ENCODE assay signal across 9 cellular contexts in the genomic region with DNA sequence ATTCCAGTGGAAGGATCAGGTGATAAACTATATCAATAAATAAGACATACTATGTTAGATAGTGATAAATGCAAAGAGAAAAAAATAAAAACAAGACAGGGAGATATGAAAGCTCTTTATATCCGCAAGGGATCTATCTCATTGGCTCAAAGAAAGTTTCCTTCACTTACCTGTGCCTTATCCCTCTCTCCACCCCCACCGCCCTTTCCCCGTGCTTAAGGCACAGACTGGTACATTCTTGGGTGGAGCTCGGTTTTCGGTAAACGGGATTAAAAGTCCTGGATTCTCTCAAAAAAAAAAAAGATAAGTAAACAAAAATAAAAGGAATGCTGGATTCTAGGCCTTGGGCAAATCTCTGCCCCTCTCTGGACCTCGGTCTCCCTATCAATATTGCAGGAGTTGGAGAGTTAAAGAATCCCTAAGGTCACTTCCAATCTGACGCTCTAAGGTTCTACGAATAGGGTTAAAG. TPM values are rescaled to one million over a fixed set of nuclear protein-coding genes. Genes with fewer than 3 reads are reported as not detected.
DNase-seq lines count a peak whose midpoint lies in the region; ATAC-seq lines count a peak whose summit lies in the region.
"Had no signal": no experiment of that assay in that cellular context is flagged by ENCODE, and none has a peak within 500 bp of the region (broad histone marks: within the 10 kb centered on the region; RNA-seq: fewer than 3 reads in every experiment).

No MANE protein-coding gene starts in this region.

- DNase-seq in NCI-H446 treated with DMSO at 0.1 percent for 48 hours (lab: John Stamatoyannopoulos, UW) (peak; percentile 48), NCI-H446 (lab: John Stamatoyannopoulos, UW) (no peak), GM03348 (ENCODE audit: low spot score) (no peak)
- DNase-seq in activated CD8-positive, alpha-beta T cell treated with anti-CD3 and anti-CD28 coated beads, Interleukin-2, amount 10 ng/mL, durations not matched to agents 7 days and 5 days: peak; percentile 30

- ATAC-seq in activated CD8-positive, alpha-beta T cell treated with anti-CD3 and anti-CD28 coated beads, Interleukin-2, amount 10 ng/mL, durations not matched to agents 7 days and 5 days: no peak
- ATAC-seq in HG02763 (IDR thresholded peaks at IDR 0.05; ENCODE audit: unreplicated experiment) (no peak), GM18909 (IDR thresholded peaks at IDR 0.05; ENCODE audit: poor library complexity, unreplicated experiment) (no peak)

- peak overlapping the region; percentile 100 for H3K27ac Mint-ChIP-seq in activated CD8-positive, alpha-beta T cell treated with anti-CD3 and anti-CD28 coated beads, Interleukin-2, amount 10 ng/mL, durations not matched to agents 7 days and 5 days
- H3K27ac Mint-ChIP-seq in stimulated activated naive CD8-positive, alpha-beta T cell treated with anti-CD3 and anti-CD28 coated beads, Interleukin-15, Interleukin-2, amounts not matched to agents 100 ng/mL and 50 ng/mL, for 24 hours: peak overlapping the region; percentile 98

- H3K36me3 Mint-ChIP-seq in activated CD8-positive, alpha-beta T cell treated with anti-CD3 and anti-CD28 coated beads, Interleukin-2, amount 10 ng/mL, durations not matched to agents 7 days and 5 days (ENCODE audit: low read depth): peaks cover 2% of the 10 kb centered on the region
- H3K36me3 Mint-ChIP-seq in stimulated activated naive CD8-positive, alpha-beta T cell treated with anti-CD3 and anti-CD28 coated beads, Interleukin-15, Interleukin-2, amounts not matched to agents 100 ng/mL and 50 ng/mL, for 24 hours (ENCODE audit: low read depth): peaks cover 3% of the 10 kb centered on the region

- peak overlapping the region; percentile 82 for H3K4me3 Mint-ChIP-seq in activated CD8-positive, alpha-beta T cell treated with anti-CD3 and anti-CD28 coated beads, Interleukin-2, amount 10 ng/mL, durations not matched to agents 7 days and 5 days
- H3K4me3 Mint-ChIP-seq in stimulated activated naive CD8-positive, alpha-beta T cell treated with anti-CD3 and anti-CD28 coated beads, Interleukin-15, Interleukin-2, amounts not matched to agents 100 ng/mL and 50 ng/mL, for 24 hours: peak overlapping the region; percentile 82

- POLR2A ChIA-PET in activated CD8-positive, alpha-beta T cell treated with anti-CD3 and anti-CD28 coated beads, Interleukin-2, amount 10 ng/mL, durations not matched to agents 7 days and 5 days (lab: Charles Lee): interaction anchor here (1.0 to 1.4 kb wide), 4 partner anchors 12 to 172 kb away, joined by 3 to 6 read pairs (median 4); no protein-coding TSS in a partner anchor

- H3K9me3 ChIP-seq in iPS-20b (ENCODE audit: insufficient read depth, low read depth, low read length): no peaks in the 10 kb centered on the region

- peaks cover 2% of the 10 kb centered on the region; the same call in 1 of the 2 replicates for H3K4me1 ChIP-seq in iPS-20b (ENCODE audit: insufficient read depth, low read length)

- H3K27me3 Mint-ChIP-seq in activated CD8-positive, alpha-beta T cell treated with anti-CD3 and anti-CD28 coated beads, Interleukin-2, amount 10 ng/mL, durations not matched to agents 7 days and 5 days (ENCODE audit: low read depth): no peaks in the 10 kb centered on the region
- H3K27me3 Mint-ChIP-seq in stimulated activated naive CD8-positive, alpha-beta T cell treated with anti-CD3 and anti-CD28 coated beads, Interleukin-15, Interleukin-2, amounts not matched to agents 100 ng/mL and 50 ng/mL, for 24 hours: no peaks in the 10 kb centered on the region

- H3K9me3 Mint-ChIP-seq in activated CD8-positive, alpha-beta T cell treated with anti-CD3 and anti-CD28 coated beads, Interleukin-2, amount 10 ng/mL, durations not matched to agents 7 days and 5 days (ENCODE audit: insufficient read depth): no peaks in the 10 kb centered on the region
- H3K9me3 Mint-ChIP-seq in stimulated activated naive CD8-positive, alpha-beta T cell treated with anti-CD3 and anti-CD28 coated beads, Interleukin-15, Interleukin-2, amounts not matched to agents 100 ng/mL and 50 ng/mL, for 24 hours: no peaks in the 10 kb centered on the region

- CTCF ChIA-PET in activated CD8-positive, alpha-beta T cell treated with anti-CD3 and anti-CD28 coated beads, Interleukin-2, amount 10 ng/mL, durations not matched to agents 7 days and 5 days (lab: Charles Lee): interaction anchor here (1.3 kb wide), 1 partner anchor 215 kb away, joined by 3 read pairs; no protein-coding TSS in a partner anchor

- no peak overlapping the region for H3K27ac ChIP-seq in iPS-20b (ENCODE audit: low read length)

- no peaks in the 10 kb centered on the region for H3K27me3 ChIP-seq in iPS-20b (ENCODE audit: insufficient read depth, low read length)

- peaks cover 53% of the 10 kb centered on the region for H3K4me1 Mint-ChIP-seq in activated CD8-positive, alpha-beta T cell treated with anti-CD3 and anti-CD28 coated beads, Interleukin-2, amount 10 ng/mL, durations not matched to agents 7 days and 5 days (ENCODE audit: low read depth)
- H3K4me1 Mint-ChIP-seq in stimulated activated naive CD8-positive, alpha-beta T cell treated with anti-CD3 and anti-CD28 coated beads, Interleukin-15, Interleukin-2, amounts not matched to agents 100 ng/mL and 50 ng/mL, for 24 hours (ENCODE audit: low read depth): peaks cover 52% of the 10 kb centered on the region

- H3K4me3 ChIP-seq in iPS-20b (ENCODE audit: low read length): peak overlapping the region; percentile 82

- no peak overlapping the region for H3K9ac ChIP-seq in iPS-20b (ENCODE audit: low read depth, low read length)

- H3K36me3 ChIP-seq in iPS-20b (ENCODE audit: insufficient read depth, low read depth, low read length): peaks cover 8% of the 10 kb centered on the region; the same call in 1 of the 2 replicates

RNA-seq across cellular contexts. Expression of a gene that starts 0.6 kb away (rescaled TPM):
- total RNA-seq in activated CD8-positive, alpha-beta T cell treated with anti-CD3 and anti-CD28 coated beads, Interleukin-2, amount 10 ng/mL, durations not matched to agents 7 days and 5 days: 10 to 100 TPM; 13.4 to 15.6 TPM

RNA-seq across cellular contexts. Expression of a gene that starts 2.0 kb away (rescaled TPM):
- total RNA-seq in activated CD8-positive, alpha-beta T cell treated with anti-CD3 and anti-CD28 coated beads, Interleukin-2, amount 10 ng/mL, durations not matched to agents 7 days and 5 days: 10 to 100 TPM; 10.3 to 10.7 TPM

RNA-seq across cellular contexts. Expression of a gene that starts 50.2 kb away (rescaled TPM):
- total RNA-seq in activated CD8-positive, alpha-beta T cell treated with anti-CD3 and anti-CD28 coated beads, Interleukin-2, amount 10 ng/mL, durations not matched to agents 7 days and 5 days: not detected
- total RNA-seq: T-helper 2 cell treated with Interferon-gamma antibody and Interleukin-4, amounts not matched to agents 100 ng/mL and 5 ng/mL, for 36 hours had no signal

RNA-seq across cellular contexts. Expression of a gene that starts 58.8 kb away (rescaled TPM):
- total RNA-seq in activated CD8-positive, alpha-beta T cell treated with anti-CD3 and anti-CD28 coated beads, Interleukin-2, amount 10 ng/mL, durations not matched to agents 7 days and 5 days: 10 to 100 TPM; 10.3 to 10.4 TPM

Comparison
In these comparisons a context has a peak if more than half of its experiments do, and no peak if none do; other contexts are left out.
1. DNase-seq: peak in NCI-H446 treated with DMSO at 0.1 percent for 48 hours (single experiment) and activated CD8-positive, alpha-beta T cell treated with anti-CD3 and anti-CD28 coated beads, Interleukin-2, amount 10 ng/mL, durations not matched to agents 7 days and 5 days (single experiment); none in NCI-H446 (0 of 2) and GM03348 (single experiment).